Comparison of ENCODE assay signal across 8 cellular contexts in genomic region chr11:14974723-14975587, GRCh38. TPM values are rescaled to one million over a fixed set of nuclear protein-coding genes. Genes with fewer than 3 reads are reported as not detected.
DNase-seq lines count a peak whose midpoint lies in the region; ATAC-seq and TF ChIP-seq lines count a peak whose summit lies in the region.

No MANE protein-coding gene starts in this region.

- no peak overlapping the region for H3K4ac ChIP-seq in IMR-90 (ENCODE audit: low read depth, low read length)

- H3K9me1 ChIP-seq in IMR-90 (ENCODE audit: insufficient read depth, low read length): no peaks in the 10 kb centered on the region

- H2AK5ac ChIP-seq in IMR-90 (ENCODE audit: low read depth, low read length): no peak overlapping the region

- H3K9me3 ChIP-seq in IMR-90 (ENCODE audit: control insufficient read depth, insufficient read depth, low read length): no peaks in the 10 kb centered on the region
- H3K9me3 ChIP-seq in ectodermal cell (ENCODE audit: control insufficient read depth, low read length): no peaks in the 10 kb centered on the region

- no peak overlapping the region for H3K56ac ChIP-seq in IMR-90 (ENCODE audit: extremely low read depth, insufficient read depth, low read length)

- CTCF ChIA-PET in IMR-90 (lab: Yijun Ruan, JAX): interaction anchor here (0.8 to 1.2 kb wide), 4 partner anchors 100 to 232 kb away, joined by 3 read pairs; no protein-coding TSS in a partner anchor

- no peak overlapping the region for H2BK20ac ChIP-seq in IMR-90 (ENCODE audit: low read depth, low read length)

- no peaks in the 10 kb centered on the region for H4K20me1 ChIP-seq in IMR-90 (ENCODE audit: insufficient read depth, low read length)

- TF ChIP-seq RAD21 in IMR-90 (IDR thresholded peaks at IDR 0.05; ENCODE audit: low read length): peak; percentile 27; the same call in 1 of the 2 replicates

- H3K36me3 Mint-ChIP-seq in mesothelial cell of epicardium: no peaks in the 10 kb centered on the region

- H3K4me3 ChIP-seq in IMR-90 (ENCODE audit: insufficient read depth, low read depth, low read length): no peak overlapping the region
- H3K4me3 ChIP-seq in ectodermal cell (ENCODE audit: insufficient read depth, low read depth, low read length): peak overlapping the region; percentile 35

- no peak overlapping the region for H3K18ac ChIP-seq in IMR-90 (ENCODE audit: low read depth, low read length)

- peaks cover 62% of the 10 kb centered on the region for H3K27me3 ChIP-seq in IMR-90 (ENCODE audit: control insufficient read depth, insufficient read depth, low read length)
- peaks cover 82% of the 10 kb centered on the region for H3K27me3 ChIP-seq in ectodermal cell (ENCODE audit: control insufficient read depth, insufficient read depth, low read length, poor library complexity, severe bottlenecking)

- BruUV-seq in IMR-90 (replicated peaks; lab: Mats Ljungman, UMichigan): no TSS peak

- no peaks in the 10 kb centered on the region for H3K79me1 ChIP-seq in IMR-90 (ENCODE audit: low read depth in 1 of 2, low read length in 2 of 2)

- 0% methylated on average over 2 of the region's 32 CpGs; no CpG with 5 or more reads in 1 of the 2 experiments for WGBS in IMR-90 (ENCODE audit: extremely low coverage in 2 of 2, insufficient read length in 1 of 2), 2 experiments
- WGBS in ectodermal cell, 2 experiments: 2 to 3% methylated on average over 32 of the region's 32 CpGs

- H3K4me2 ChIP-seq in IMR-90 (ENCODE audit: low read depth, low read length): peak overlapping the region; percentile 37

- POLR2A ChIA-PET in IMR-90 (lab: Charles Lee; ENCODE audit: unreplicated experiment): no interaction called here

- H3K23ac ChIP-seq in IMR-90 (ENCODE audit: low read depth, low read length): no peak overlapping the region

- intact Hi-C loops in IMR-90 (cut with micrococcal nuclease): loop anchor here (2.0 kb wide), 1 partner anchor 100 kb away; no protein-coding TSS in a partner anchor

- TF ChIP-seq CTCF in IMR-90 (conservative IDR thresholded peaks at IDR 0.05; ENCODE audit: low read depth, low read length) (peak; percentile 42), mesothelial cell of epicardium (IDR thresholded peaks at IDR 0.05; ENCODE audit: unreplicated experiment) (peak; percentile 48)

- no peak overlapping the region for H4K5ac ChIP-seq in IMR-90 (ENCODE audit: low read depth, low read length)

- no peak overlapping the region for H2BK120ac ChIP-seq in IMR-90 (ENCODE audit: low read depth, low read length)

- DNase-seq in IMR-90: peak; percentile 20
- DNase-seq in activated CD4-positive, alpha-beta T cell treated with anti-CD3 and anti-CD28 coated beads for 4 hours: peak; percentile 47 to 55
- peak in 1 of 2 experiments; percentile 64 for DNase-seq in mesothelial cell of epicardium (ENCODE audit: low spot score in 2 of 2, unreplicated experiment in 2 of 2)
- DNase-seq in stimulated activated naive CD8-positive, alpha-beta T cell treated with anti-CD3 and anti-CD28 coated beads, Interleukin-15, Interleukin-2, amounts not matched to agents 100 U/mL and 50 U/mL, for 24 hours: peak; percentile 74
- DNase-seq in NCI-H2171 treated with DMSO at 0.1 percent for 48 hours (lab: John Stamatoyannopoulos, UW): no peak
- DNase-seq in NCI-H2196 treated with DMSO at 0.1 percent for 48 hours (lab: John Stamatoyannopoulos, UW; ENCODE audit: unreplicated experiment): no peak

- no peak overlapping the region for H3K14ac ChIP-seq in IMR-90 (replicated peaks; ENCODE audit: low read depth, low read length)

- peaks cover 26% of the 10 kb centered on the region for H3K4me1 Mint-ChIP-seq in mesothelial cell of epicardium

- H3K4me1 ChIP-seq in IMR-90 (ENCODE audit: control insufficient read depth, insufficient read depth, low read length): no peaks in the 10 kb centered on the region
- H3K4me1 ChIP-seq in ectodermal cell (ENCODE audit: control insufficient read depth, insufficient read depth, low read length): peaks cover 11% of the 10 kb centered on the region

- H2AK9ac ChIP-seq in IMR-90 (replicated peaks; ENCODE audit: low read depth, low read length, poor library complexity): no peak overlapping the region

- no peak overlapping the region for H2BK15ac ChIP-seq in IMR-90 (ENCODE audit: low read depth, low read length)

- H4K8ac ChIP-seq in IMR-90 (ENCODE audit: low read depth in 2 of 2, low read length in 2 of 2): no peak overlapping the region

- H3K9ac ChIP-seq in IMR-90 (ENCODE audit: low read depth, low read length): no peak overlapping the region

- H3K27ac ChIP-seq in IMR-90 (ENCODE audit: insufficient read depth, low read length) (no peak overlapping the region), ectodermal cell (ENCODE audit: insufficient read depth, low read depth, low read length, poor library complexity, severe bottlenecking) (no peak overlapping the region)

- H3K27ac Mint-ChIP-seq in mesothelial cell of epicardium: no peak overlapping the region

- dilution Hi-C loops in IMR-90 (cut with HindIII; ENCODE audit: low sequenced_read_pairs, unreplicated experiment): no loop called here

- TF ChIP-seq POLR2A in IMR-90 (IDR thresholded peaks at IDR 0.05; ENCODE audit: low read depth, low read length): no peak

- H2AFZ ChIP-seq in IMR-90 (replicated peaks; ENCODE audit: low read length, poor library complexity): no peak overlapping the region

- no peak overlapping the region for H2BK5ac ChIP-seq in IMR-90 (ENCODE audit: low read depth, low read length, poor library complexity, severe bottlenecking)

- peaks cover 94% of the 10 kb centered on the region for H3K27me3 Mint-ChIP-seq in mesothelial cell of epicardium (ENCODE audit: low read depth)

- H3K36me3 ChIP-seq in IMR-90 (ENCODE audit: control insufficient read depth, insufficient read depth, low read length) (no peaks in the 10 kb centered on the region), ectodermal cell (ENCODE audit: control insufficient read depth, insufficient read depth, low read length) (no peaks in the 10 kb centered on the region)

- in situ Hi-C loops in IMR-90 (cut with MboI; ENCODE audit: low sequenced_read_pairs): no loop called here

- peak overlapping the region; percentile 64 for H3K4me3 Mint-ChIP-seq in mesothelial cell of epicardium

- no peak overlapping the region for H4K91ac ChIP-seq in IMR-90 (ENCODE audit: insufficient read depth, low read depth, low read length)

- ATAC-seq in GM18907 (IDR thresholded peaks at IDR 0.05; ENCODE audit: unreplicated experiment): peak; percentile 71
- ATAC-seq in IMR-90 (ENCODE audit: low read depth): peak; percentile 48
- peak; percentile 61 for ATAC-seq in stimulated activated naive CD8-positive, alpha-beta T cell treated with anti-CD3 and anti-CD28 coated beads, Interleukin-15, Interleukin-2, amounts not matched to agents 100 U/mL and 50 U/mL, for 24 hours

- H3K9me3 Mint-ChIP-seq in mesothelial cell of epicardium: no peaks in the 10 kb centered on the region

TF ChIP-seq in IMR-90, 13 proteins besides CTCF, POLR2A, EP300 and RAD21:
- peak; percentile 49 for TF ChIP-seq SMC3 (IDR thresholded peaks at IDR 0.05; ENCODE audit: low read depth, low read length)
- no peak for TF ChIP-seq NFE2L2 (IDR thresholded peaks at IDR 0.05; ENCODE audit: low read depth, low read length)
- TF ChIP-seq FOS (IDR thresholded peaks at IDR 0.05; ENCODE audit: low read depth, low read length): no peak
- TF ChIP-seq MXI1 (IDR thresholded peaks at IDR 0.05; ENCODE audit: borderline replicate concordance, low read depth, low read length): no peak

RNA-seq across cellular contexts. Expression of gene CALCA, which starts 2.8 kb away (rescaled TPM):
- not detected in 2 replicates for total RNA-seq in IMR-90 (2012; rRNA removed)
- polyA plus RNA-seq in IMR-90 (2012; rRNA removed): not detected in 2 replicates
- polyA plus RNA-seq in IMR-90 (2012; cell fraction: cytosol; rRNA removed): not detected in 2 replicates
- polyA plus RNA-seq in IMR-90 (2012; cell fraction: nucleus; rRNA removed; ENCODE audit: low replicate concordance): not detected in 2 replicates
- not detected for polyA plus RNA-seq in ectodermal cell (2013, experiment 1 of 4)
- not detected for polyA plus RNA-seq in ectodermal cell (2013, experiment 2 of 4)
- not detected for polyA plus RNA-seq in ectodermal cell (2013, experiment 3 of 4)
- polyA plus RNA-seq in ectodermal cell (2013, experiment 4 of 4): not detected
- not detected in 3 replicates for total RNA-seq in mesothelial cell of epicardium

Comparison
In these comparisons a context has a peak if more than half of its experiments do, and no peak if none do; other contexts are left out.
1. DNase-seq: peak in IMR-90 (single experiment), activated CD4-positive, alpha-beta T cell treated with anti-CD3 and anti-CD28 coated beads for 4 hours (2 of 2) and stimulated activated naive CD8-positive, alpha-beta T cell treated with anti-CD3 and anti-CD28 coated beads, Interleukin-15, Interleukin-2, amounts not matched to agents 100 U/mL and 50 U/mL, for 24 hours (single experiment); none in NCI-H2171 treated with DMSO at 0.1 percent for 48 hours (single experiment) and NCI-H2196 treated with DMSO at 0.1 percent for 48 hours (single experiment).
2. Peak in every context shown above with its lines, with median percentiles within 50 percentile points of each other: ATAC-seq.